In genomic region chr2:118913805-118914645, GRCh38 we compare ENCODE assay signal across 1 cellular context.
TF ChIP-seq lines count a peak whose summit lies in the region.

No MANE protein-coding gene starts in this region.

TF ChIP-seq in K562, 482 proteins besides CTCF, POLR2A, EP300 and RAD21 (continued from another document):
- TF ChIP-seq PBX2 (CRISPR knock-in tag; IDR thresholded peaks at IDR 0.05; ENCODE audit: low read depth) = no peak
- peak; percentile 88 for TF ChIP-seq PBX2 (tag; conservative IDR thresholded peaks at IDR 0.05; ENCODE audit: low read depth)
